1 cellular context compared by ENCODE assay signal in the genomic region with DNA sequence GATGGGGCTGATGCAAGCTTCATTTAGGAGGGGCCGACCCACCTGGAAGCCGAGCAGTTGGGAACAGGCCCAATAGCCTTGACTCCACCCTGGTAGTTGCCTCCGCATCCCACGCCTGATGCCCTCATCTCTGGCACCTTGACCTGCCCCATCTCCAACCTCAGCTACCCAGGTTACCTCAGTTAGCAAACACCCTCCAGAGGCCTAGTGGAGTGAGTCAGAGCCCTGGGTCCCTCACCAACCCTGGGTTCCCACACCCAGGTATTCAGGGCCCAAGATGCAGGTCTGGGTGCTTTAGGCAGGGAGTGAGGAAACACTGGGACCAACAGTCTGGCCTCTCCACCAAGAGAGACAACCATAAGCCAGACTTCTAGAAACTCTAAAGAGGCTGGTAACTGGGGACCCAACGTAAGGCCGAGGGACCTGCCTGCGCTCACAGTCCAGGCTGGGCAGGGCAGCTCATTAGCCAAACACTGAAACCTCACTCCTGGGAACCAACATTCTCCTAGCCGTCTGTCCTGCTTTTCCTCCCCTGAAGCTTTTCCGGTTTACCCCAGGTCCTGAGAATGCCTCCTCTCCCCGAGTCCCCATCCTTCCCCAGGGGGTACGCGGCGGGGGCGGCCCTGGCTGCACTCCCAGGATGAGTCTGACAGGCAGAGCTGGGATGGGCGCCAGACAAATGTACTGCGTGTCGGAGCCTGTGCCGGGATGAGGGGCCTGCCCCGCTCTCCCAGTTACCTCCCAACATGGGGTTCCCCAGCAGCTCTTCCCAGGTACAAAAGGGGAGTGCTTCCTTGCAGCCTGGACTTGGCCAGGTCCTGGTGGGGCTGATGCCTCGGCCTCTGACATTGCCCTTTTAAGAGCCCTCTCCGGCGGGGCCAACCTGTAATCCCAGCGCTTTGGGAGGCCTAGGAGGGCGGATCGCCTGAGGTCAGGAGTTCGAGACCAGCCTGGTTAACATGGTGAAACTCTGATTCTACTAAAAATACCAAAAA.
A peak's percentile ranks its signal among the peaks of the same experiment; 100 is the strongest.
TF ChIP-seq lines count a peak whose summit lies in the region.

No MANE protein-coding gene starts in this region.

TF ChIP-seq in HEK293, 187 proteins besides CTCF, POLR2A, EP300 and RAD21 (continued from another document and continues in another):
- TF ChIP-seq, protein P1, sequence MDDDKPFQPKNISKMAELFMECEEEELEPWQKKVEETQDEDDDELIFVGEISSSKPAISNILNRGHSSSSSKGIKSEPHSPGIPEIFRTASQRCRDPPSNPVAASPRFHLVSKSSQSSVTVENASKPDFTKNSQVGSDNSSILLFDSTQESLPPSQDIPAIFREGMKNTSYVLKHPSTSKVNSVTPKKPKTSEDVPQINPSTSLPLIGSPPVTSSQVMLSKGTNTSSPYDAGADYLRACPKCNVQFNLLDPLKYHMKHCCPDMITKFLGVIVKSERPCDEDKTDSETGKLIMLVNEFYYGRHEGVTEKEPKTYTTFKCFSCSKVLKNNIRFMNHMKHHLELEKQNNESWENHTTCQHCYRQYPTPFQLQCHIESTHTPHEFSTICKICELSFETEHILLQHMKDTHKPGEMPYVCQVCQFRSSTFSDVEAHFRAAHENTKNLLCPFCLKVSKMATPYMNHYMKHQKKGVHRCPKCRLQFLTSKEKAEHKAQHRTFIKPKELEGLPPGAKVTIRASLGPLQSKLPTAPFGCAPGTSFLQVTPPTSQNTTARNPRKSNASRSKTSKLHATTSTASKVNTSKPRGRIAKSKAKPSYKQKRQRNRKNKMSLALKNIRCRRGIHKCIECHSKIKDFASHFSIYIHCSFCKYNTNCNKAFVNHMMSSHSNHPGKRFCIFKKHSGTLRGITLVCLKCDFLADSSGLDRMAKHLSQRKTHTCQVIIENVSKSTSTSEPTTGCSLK (tag by site-specific recombination; IDR thresholded peaks at IDR 0.05): no peak
- TF ChIP-seq EGR2 (tag by site-specific recombination; IDR thresholded peaks at IDR 0.05; ENCODE audit: low read depth): no peak
- TF ChIP-seq, protein P2, sequence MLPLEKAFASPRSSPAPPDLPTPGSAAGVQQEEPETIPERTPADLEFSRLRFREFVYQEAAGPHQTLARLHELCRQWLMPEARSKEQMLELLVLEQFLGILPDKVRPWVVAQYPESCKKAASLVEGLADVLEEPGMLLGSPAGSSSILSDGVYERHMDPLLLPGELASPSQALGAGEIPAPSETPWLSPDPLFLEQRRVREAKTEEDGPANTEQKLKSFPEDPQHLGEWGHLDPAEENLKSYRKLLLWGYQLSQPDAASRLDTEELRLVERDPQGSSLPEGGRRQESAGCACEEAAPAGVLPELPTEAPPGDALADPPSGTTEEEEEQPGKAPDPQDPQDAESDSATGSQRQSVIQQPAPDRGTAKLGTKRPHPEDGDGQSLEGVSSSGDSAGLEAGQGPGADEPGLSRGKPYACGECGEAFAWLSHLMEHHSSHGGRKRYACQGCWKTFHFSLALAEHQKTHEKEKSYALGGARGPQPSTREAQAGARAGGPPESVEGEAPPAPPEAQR (tag by site-specific recombination; IDR thresholded peaks at IDR 0.05): no peak
- TF ChIP-seq ZNF571 (tag by site-specific recombination; IDR thresholded peaks at IDR 0.05): no peak
- no peak; the same call in 1 of the 2 replicates for TF ChIP-seq ZBTB48 (tag by site-specific recombination; IDR thresholded peaks at IDR 0.05)
- TF ChIP-seq ZNF138 (tag by site-specific recombination; IDR thresholded peaks at IDR 0.05; ENCODE audit: borderline replicate concordance): no peak
- 0 out of 2 replicates have a peak, but pooled peaks have one; percentile 72 for TF ChIP-seq ZNF660 (tag by site-specific recombination; IDR thresholded peaks at IDR 0.05)
- TF ChIP-seq, protein P3, sequence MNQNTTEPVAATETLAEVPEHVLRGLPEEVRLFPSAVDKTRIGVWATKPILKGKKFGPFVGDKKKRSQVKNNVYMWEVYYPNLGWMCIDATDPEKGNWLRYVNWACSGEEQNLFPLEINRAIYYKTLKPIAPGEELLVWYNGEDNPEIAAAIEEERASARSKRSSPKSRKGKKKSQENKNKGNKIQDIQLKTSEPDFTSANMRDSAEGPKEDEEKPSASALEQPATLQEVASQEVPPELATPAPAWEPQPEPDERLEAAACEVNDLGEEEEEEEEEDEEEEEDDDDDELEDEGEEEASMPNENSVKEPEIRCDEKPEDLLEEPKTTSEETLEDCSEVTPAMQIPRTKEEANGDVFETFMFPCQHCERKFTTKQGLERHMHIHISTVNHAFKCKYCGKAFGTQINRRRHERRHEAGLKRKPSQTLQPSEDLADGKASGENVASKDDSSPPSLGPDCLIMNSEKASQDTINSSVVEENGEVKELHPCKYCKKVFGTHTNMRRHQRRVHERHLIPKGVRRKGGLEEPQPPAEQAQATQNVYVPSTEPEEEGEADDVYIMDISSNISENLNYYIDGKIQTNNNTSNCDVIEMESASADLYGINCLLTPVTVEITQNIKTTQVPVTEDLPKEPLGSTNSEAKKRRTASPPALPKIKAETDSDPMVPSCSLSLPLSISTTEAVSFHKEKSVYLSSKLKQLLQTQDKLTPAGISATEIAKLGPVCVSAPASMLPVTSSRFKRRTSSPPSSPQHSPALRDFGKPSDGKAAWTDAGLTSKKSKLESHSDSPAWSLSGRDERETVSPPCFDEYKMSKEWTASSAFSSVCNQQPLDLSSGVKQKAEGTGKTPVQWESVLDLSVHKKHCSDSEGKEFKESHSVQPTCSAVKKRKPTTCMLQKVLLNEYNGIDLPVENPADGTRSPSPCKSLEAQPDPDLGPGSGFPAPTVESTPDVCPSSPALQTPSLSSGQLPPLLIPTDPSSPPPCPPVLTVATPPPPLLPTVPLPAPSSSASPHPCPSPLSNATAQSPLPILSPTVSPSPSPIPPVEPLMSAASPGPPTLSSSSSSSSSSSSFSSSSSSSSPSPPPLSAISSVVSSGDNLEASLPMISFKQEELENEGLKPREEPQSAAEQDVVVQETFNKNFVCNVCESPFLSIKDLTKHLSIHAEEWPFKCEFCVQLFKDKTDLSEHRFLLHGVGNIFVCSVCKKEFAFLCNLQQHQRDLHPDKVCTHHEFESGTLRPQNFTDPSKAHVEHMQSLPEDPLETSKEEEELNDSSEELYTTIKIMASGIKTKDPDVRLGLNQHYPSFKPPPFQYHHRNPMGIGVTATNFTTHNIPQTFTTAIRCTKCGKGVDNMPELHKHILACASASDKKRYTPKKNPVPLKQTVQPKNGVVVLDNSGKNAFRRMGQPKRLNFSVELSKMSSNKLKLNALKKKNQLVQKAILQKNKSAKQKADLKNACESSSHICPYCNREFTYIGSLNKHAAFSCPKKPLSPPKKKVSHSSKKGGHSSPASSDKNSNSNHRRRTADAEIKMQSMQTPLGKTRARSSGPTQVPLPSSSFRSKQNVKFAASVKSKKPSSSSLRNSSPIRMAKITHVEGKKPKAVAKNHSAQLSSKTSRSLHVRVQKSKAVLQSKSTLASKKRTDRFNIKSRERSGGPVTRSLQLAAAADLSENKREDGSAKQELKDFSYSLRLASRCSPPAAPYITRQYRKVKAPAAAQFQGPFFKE (tag by site-specific recombination; IDR thresholded peaks at IDR 0.05; ENCODE audit: borderline replicate concordance): 0 out of 2 replicates have a peak, but pooled peaks have one; percentile 36
- no peak for TF ChIP-seq ZNF274 (IDR thresholded peaks at IDR 0.05; ENCODE audit: low read length)
- TF ChIP-seq ZNF274 (tag by site-specific recombination; IDR thresholded peaks at IDR 0.05; ENCODE audit: borderline replicate concordance): no peak
- TF ChIP-seq HOXA7 (CRISPR knock-in tag; IDR thresholded peaks at IDR 0.05; ENCODE audit: borderline replicate concordance): no peak
- TF ChIP-seq MZF1 (tag by site-specific recombination; IDR thresholded peaks at IDR 0.05; ENCODE audit: borderline replicate concordance): 0 out of 2 replicates have a peak, but pooled peaks have one; percentile 53
- TF ChIP-seq ZNF521 (tag by site-specific recombination; IDR thresholded peaks at IDR 0.05): no peak
- TF ChIP-seq, protein P4, sequence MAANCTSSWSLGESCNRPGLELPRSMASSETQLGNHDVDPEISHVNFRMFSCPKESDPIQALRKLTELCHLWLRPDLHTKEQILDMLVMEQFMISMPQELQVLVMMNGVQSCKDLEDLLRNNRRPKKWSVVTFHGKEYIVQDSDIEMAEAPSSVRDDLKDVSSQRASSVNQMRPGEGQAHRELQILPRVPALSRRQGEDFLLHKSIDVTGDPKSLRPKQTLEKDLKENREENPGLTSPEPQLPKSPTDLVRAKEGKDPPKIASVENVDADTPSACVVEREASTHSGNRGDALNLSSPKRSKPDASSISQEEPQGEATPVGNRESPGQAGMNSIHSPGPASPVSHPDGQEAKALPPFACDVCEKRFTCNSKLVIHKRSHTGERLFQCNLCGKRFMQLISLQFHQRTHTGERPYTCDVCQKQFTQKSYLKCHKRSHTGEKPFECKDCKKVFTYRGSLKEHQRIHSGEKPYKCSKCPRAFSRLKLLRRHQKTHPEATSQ (tag by site-specific recombination; IDR thresholded peaks at IDR 0.05): no peak
- no peak for TF ChIP-seq ZNF560 (tag by site-specific recombination; IDR thresholded peaks at IDR 0.05; ENCODE audit: borderline replicate concordance)
- TF ChIP-seq SP7 (tag by site-specific recombination; IDR thresholded peaks at IDR 0.05): peak; percentile 68; the same call in 1 of the 2 replicates
- TF ChIP-seq, protein P5, sequence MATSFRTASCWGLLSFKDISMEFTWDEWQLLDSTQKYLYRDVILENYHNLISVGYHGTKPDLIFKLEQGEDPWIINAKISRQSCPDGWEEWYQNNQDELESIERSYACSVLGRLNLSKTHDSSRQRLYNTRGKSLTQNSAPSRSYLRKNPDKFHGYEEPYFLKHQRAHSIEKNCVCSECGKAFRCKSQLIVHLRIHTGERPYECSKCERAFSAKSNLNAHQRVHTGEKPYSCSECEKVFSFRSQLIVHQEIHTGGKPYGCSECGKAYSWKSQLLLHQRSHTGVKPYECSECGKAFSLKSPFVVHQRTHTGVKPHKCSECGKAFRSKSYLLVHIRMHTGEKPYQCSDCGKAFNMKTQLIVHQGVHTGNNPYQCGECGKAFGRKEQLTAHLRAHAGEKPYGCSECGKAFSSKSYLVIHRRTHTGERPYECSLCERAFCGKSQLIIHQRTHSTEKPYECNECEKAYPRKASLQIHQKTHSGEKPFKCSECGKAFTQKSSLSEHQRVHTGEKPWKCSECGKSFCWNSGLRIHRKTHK (tag by site-specific recombination; IDR thresholded peaks at IDR 0.05): no peak
- no peak for TF ChIP-seq ZNF175 (tag by site-specific recombination; IDR thresholded peaks at IDR 0.05)
- peak; percentile 74 for TF ChIP-seq ZEB2 (tag by site-specific recombination; IDR thresholded peaks at IDR 0.05)
- TF ChIP-seq GLI4 (tag by site-specific recombination; IDR thresholded peaks at IDR 0.05): no peak
- TF ChIP-seq ZNF10 (tag by site-specific recombination; IDR thresholded peaks at IDR 0.05): no peak
- TF ChIP-seq ZNF423 (tag by site-specific recombination; IDR thresholded peaks at IDR 0.05): 0 out of 2 replicates have a peak, but pooled peaks have one; percentile 42
- no peak for TF ChIP-seq ZNF623 (tag by site-specific recombination; IDR thresholded peaks at IDR 0.05)
- TF ChIP-seq, protein P6, sequence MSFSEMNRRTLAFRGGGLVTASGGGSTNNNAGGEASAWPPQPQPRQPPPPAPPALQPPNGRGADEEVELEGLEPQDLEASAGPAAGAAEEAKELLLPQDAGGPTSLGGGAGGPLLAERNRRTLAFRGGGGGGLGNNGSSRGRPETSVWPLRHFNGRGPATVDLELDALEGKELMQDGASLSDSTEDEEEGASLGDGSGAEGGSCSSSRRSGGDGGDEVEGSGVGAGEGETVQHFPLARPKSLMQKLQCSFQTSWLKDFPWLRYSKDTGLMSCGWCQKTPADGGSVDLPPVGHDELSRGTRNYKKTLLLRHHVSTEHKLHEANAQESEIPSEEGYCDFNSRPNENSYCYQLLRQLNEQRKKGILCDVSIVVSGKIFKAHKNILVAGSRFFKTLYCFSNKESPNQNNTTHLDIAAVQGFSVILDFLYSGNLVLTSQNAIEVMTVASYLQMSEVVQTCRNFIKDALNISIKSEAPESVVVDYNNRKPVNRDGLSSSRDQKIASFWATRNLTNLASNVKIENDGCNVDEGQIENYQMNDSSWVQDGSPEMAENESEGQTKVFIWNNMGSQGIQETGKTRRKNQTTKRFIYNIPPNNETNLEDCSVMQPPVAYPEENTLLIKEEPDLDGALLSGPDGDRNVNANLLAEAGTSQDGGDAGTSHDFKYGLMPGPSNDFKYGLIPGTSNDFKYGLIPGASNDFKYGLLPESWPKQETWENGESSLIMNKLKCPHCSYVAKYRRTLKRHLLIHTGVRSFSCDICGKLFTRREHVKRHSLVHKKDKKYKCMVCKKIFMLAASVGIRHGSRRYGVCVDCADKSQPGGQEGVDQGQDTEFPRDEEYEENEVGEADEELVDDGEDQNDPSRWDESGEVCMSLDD (tag by site-specific recombination; IDR thresholded peaks at IDR 0.05): peak; percentile 55; the same call in 1 of the 2 replicates
- TF ChIP-seq ZBTB44 (tag by site-specific recombination; IDR thresholded peaks at IDR 0.05): no peak
- no peak for TF ChIP-seq KLF7 (tag by site-specific recombination; IDR thresholded peaks at IDR 0.05; ENCODE audit: borderline replicate concordance)
- TF ChIP-seq GLI2 (tag by site-specific recombination; IDR thresholded peaks at IDR 0.05; ENCODE audit: borderline replicate concordance, low read depth): no peak
